8 cellular contexts compared by ENCODE assay signal in the genomic region with DNA sequence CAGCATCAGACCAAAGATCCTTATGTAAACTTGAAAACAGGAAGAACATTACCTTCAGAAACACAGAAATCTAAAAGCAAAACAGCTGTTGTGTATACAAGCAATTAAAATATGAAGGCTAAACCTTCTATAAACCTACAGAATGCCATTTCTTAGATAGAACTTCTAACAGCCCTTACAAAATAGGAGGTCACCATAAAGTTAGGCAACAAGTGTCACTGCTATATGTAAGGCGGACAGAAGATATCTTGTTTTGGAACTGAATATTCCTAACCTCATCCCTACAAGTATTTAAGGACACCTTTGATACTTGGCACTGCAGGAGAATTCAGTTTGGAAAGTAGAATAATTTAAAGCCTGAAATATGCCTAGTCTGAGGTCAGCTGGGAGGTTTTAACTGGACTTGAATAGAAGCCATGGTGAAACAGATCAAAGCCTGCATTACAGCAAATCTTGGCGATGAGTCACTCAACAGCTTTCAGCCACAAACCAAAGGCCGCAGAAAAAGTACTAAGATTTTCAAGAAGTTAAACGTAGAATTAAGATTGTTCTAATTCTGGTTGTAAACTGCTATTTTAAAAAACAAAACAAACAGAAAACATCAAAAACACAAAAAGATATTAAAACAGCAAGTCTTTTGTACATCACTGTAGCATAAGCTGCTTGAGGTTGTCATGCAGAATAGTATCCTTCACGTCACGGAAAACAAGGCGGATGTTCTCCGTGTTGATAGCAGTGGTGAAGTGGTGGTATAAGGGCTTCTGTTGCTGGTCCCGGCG. TPM values are rescaled to one million over a fixed set of nuclear protein-coding genes. Genes with fewer than 3 reads are reported as not detected.
DNase-seq lines count a peak whose midpoint lies in the region; ATAC-seq and TF ChIP-seq lines count a peak whose summit lies in the region.

No MANE protein-coding gene starts in this region.

- no peak overlapping the region for H3K4me3 Mint-ChIP-seq in activated CD8-positive, alpha-beta T cell treated with anti-CD3 and anti-CD28 coated beads for 36 hours
- peak overlapping the region; percentile 2 to 71 (median 54) for H3K4me3 Mint-ChIP-seq in immature natural killer cell

- H3K27ac Mint-ChIP-seq in activated CD8-positive, alpha-beta T cell treated with anti-CD3 and anti-CD28 coated beads for 36 hours = peak overlapping the region; percentile 25
- peak overlapping the region; percentile 33 to 89 (median 78) for H3K27ac Mint-ChIP-seq in immature natural killer cell

- intact Hi-C loops in activated CD8-positive, alpha-beta T cell treated with anti-CD3 and anti-CD28 coated beads for 36 hours (cut with micrococcal nuclease) = no loop called here

- H3K36me3 Mint-ChIP-seq in activated CD8-positive, alpha-beta T cell treated with anti-CD3 and anti-CD28 coated beads for 36 hours (ENCODE audit: low read depth) = peaks cover 53% of the 10 kb centered on the region
- H3K36me3 Mint-ChIP-seq in immature natural killer cell = peaks cover 4 to 41% (median 11%) of the 10 kb centered on the region in 3 donors

- no peaks in the 10 kb centered on the region for H3K9me3 Mint-ChIP-seq in activated CD8-positive, alpha-beta T cell treated with anti-CD3 and anti-CD28 coated beads for 36 hours
- no peaks in the 10 kb centered on the region for H3K9me3 Mint-ChIP-seq in immature natural killer cell

- H3K4me1 Mint-ChIP-seq in activated CD8-positive, alpha-beta T cell treated with anti-CD3 and anti-CD28 coated beads for 36 hours (ENCODE audit: low read depth) = peaks cover 64% of the 10 kb centered on the region
- H3K4me1 Mint-ChIP-seq in immature natural killer cell = peaks cover 74 to 100% of the 10 kb centered on the region in 2 donors

- CTCF ChIA-PET in activated CD8-positive, alpha-beta T cell treated with anti-CD3 and anti-CD28 coated beads for 36 hours (lab: Charles Lee) = interaction anchor here (1.3 to 2.0 kb wide), 4 partner anchors 10 to 124 kb away, joined by 4 to 6 read pairs (median 4); a partner anchor contains a TSS

- no peaks in the 10 kb centered on the region for H3K27me3 Mint-ChIP-seq in activated CD8-positive, alpha-beta T cell treated with anti-CD3 and anti-CD28 coated beads for 36 hours
- peaks cover 2 to 13% (median 5%) of the 10 kb centered on the region in 3 donors for H3K27me3 Mint-ChIP-seq in immature natural killer cell (ENCODE audit: low read depth in 3 of 3)

- POLR2A ChIA-PET in activated CD8-positive, alpha-beta T cell treated with anti-CD3 and anti-CD28 coated beads for 36 hours (lab: Charles Lee) = no interaction called here

- in situ Hi-C loops in ACHN (cut with HindIII; ENCODE audit: low pct_ligation_motif_present, low pct_unique_long_range_greater_than_20kb, low sequenced_read_pairs) = no loop called here

- DNase-seq in ACHN (peak; percentile 70), H4 (ENCODE audit: low spot score) (peak; percentile 80), immature natural killer cell (peak; percentile 59 to 70 (median 60)), superior temporal gyrus (ENCODE audit: extremely low spot score) (no peak), ureter (ENCODE audit: low spot score) (no peak)
- peak; percentile 73 for DNase-seq in activated CD8-positive, alpha-beta T cell treated with anti-CD3 and anti-CD28 coated beads for 36 hours
- no peak for DNase-seq in effector CD8-positive, alpha-beta T cell (lab: John Stamatoyannopoulos, UW)

- peak; percentile 80 for ATAC-seq in activated CD8-positive, alpha-beta T cell treated with anti-CD3 and anti-CD28 coated beads for 36 hours
- no peak for ATAC-seq in HG03520 (IDR thresholded peaks at IDR 0.05; ENCODE audit: unreplicated experiment)

- TF ChIP-seq CTCF in activated CD8-positive, alpha-beta T cell treated with anti-CD3 and anti-CD28 coated beads for 36 hours (IDR thresholded peaks at IDR 0.05) = no peak

RNA-seq across cellular contexts. Expression of a gene that starts 42.7 kb away (rescaled TPM):
- 48.0 and 62.1 TPM in 2 replicates for total RNA-seq in H4 (2014; rRNA removed; shearing (Covaris generic))
- total RNA-seq in activated CD8-positive, alpha-beta T cell treated with anti-CD3 and anti-CD28 coated beads for 36 hours = 10 to 100 TPM; 48.5 to 50.7 TPM
- polyA plus RNA-seq in immature natural killer cell = 10 to 100 TPM; 40.0 to 58.3 (median 51.7) TPM
- 48.1 TPM for total RNA-seq in ureter

Comparison
In these comparisons a context has a peak if more than half of its experiments do, and no peak if none do; other contexts are left out.
1. DNase-seq: peak in ACHN (single experiment), H4 (single experiment), activated CD8-positive, alpha-beta T cell treated with anti-CD3 and anti-CD28 coated beads for 36 hours (single experiment) and immature natural killer cell (3 of 3); none in superior temporal gyrus (single experiment), effector CD8-positive, alpha-beta T cell (single experiment) and ureter (single experiment).